ENCODE assay signal across 8 cellular contexts in the genomic region with DNA sequence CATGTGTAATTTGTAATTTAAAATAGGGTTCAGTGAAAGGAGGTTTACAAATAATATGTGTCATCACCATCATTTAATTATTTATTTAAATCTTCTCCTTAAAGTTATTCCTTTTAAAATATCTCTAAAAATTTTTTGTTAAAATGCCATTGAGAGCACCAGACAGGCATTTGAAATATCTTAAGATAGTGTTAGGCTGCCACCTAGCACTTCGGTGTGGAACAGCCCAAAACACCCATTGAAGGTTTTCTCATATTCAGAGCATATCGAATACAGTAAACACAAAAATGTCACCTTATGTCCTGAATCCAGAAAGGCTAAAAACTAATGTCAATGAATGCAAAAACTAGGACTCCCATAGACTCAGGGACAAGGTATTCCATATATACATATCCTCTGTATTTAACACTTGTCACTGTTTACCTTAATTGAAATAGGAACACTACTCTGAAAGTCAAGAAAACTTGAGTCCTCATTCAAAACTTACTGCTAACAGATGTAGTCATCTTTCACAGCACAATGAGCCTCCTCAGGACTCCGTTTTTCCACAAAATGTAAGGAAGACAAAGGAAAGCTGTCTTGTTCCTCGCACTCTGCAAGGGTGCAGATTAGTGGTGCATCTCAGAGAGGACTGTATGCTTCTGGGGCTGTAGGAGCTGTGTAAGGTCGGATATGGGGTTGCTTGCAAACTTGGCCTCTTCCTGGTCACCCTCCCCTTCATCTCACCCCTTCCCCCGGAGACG.
DNase-seq lines count a peak whose midpoint lies in the region; ATAC-seq and TF ChIP-seq lines count a peak whose summit lies in the region.

No MANE protein-coding gene starts in this region.

- H3K4me2 ChIP-seq in OCI-LY1 (ENCODE audit: low read length) (no peak overlapping the region), neural progenitor cell (peak overlapping the region; percentile 14)

- H3K4me3 ChIP-seq in AG04449 (ENCODE audit: low read depth, low read length) (no peak overlapping the region), OCI-LY1 (ENCODE audit: low read depth, low read length, poor library complexity, severe bottlenecking) (no peak overlapping the region), epithelial cell of esophagus (ENCODE audit: low read length) (no peak overlapping the region), neural progenitor cell (no peak overlapping the region)

- no peak overlapping the region for H3K27ac Mint-ChIP-seq in neural progenitor cell
- no peak overlapping the region for H3K27ac Mint-ChIP-seq in activated naive CD8-positive, alpha-beta T cell treated with anti-CD3 and anti-CD28 coated beads, Interleukin-2, amount 50 U/mL, for 24 hours

- H3K79me2 ChIP-seq in OCI-LY1 (ENCODE audit: insufficient read depth, low read length), result no peaks in the 10 kb centered on the region
- no peaks in the 10 kb centered on the region for H3K79me2 ChIP-seq in neural progenitor cell (ENCODE audit: low read depth)

- H3K27ac ChIP-seq in OCI-LY1 (ENCODE audit: low read depth, low read length, poor library complexity, severe bottlenecking) (no peak overlapping the region), neural progenitor cell (no peak overlapping the region)

- H4K20me1 ChIP-seq in OCI-LY1 (ENCODE audit: insufficient read depth, low read length) (no peaks in the 10 kb centered on the region), neural progenitor cell (ENCODE audit: low read depth) (no peaks in the 10 kb centered on the region)

- no peaks in the 10 kb centered on the region for H3K4me1 ChIP-seq in OCI-LY1 (ENCODE audit: insufficient read depth, low read length, severe bottlenecking)
- H3K4me1 ChIP-seq in neural progenitor cell, result peaks cover 26% of the 10 kb centered on the region

- no peaks in the 10 kb centered on the region for H3K36me3 ChIP-seq in OCI-LY1 (ENCODE audit: insufficient read depth, low read length)
- H3K36me3 ChIP-seq in neural progenitor cell, result no peaks in the 10 kb centered on the region

- H3K9me3 ChIP-seq in OCI-LY1 (ENCODE audit: low read length) (no peaks in the 10 kb centered on the region), neural progenitor cell (ENCODE audit: low read depth) (no peaks in the 10 kb centered on the region)

- H3K9me2 ChIP-seq in OCI-LY1 (ENCODE audit: low read depth, low read length), result no peaks in the 10 kb centered on the region

- H3K36me3 Mint-ChIP-seq in neural progenitor cell, result no peaks in the 10 kb centered on the region
- no peaks in the 10 kb centered on the region for H3K36me3 Mint-ChIP-seq in activated naive CD8-positive, alpha-beta T cell treated with anti-CD3 and anti-CD28 coated beads, Interleukin-2, amount 50 U/mL, for 24 hours (ENCODE audit: low read depth)

- CTCF ChIA-PET in AG04449 (lab: Yijun Ruan, JAX), result interaction anchor here (1.2 to 1.4 kb wide), 2 partner anchors 9 to 28 kb away, joined by 3 to 5 read pairs; no protein-coding TSS in a partner anchor

- no peaks in the 10 kb centered on the region for H3K9me3 Mint-ChIP-seq in neural progenitor cell
- no peaks in the 10 kb centered on the region for H3K9me3 Mint-ChIP-seq in activated naive CD8-positive, alpha-beta T cell treated with anti-CD3 and anti-CD28 coated beads, Interleukin-2, amount 50 U/mL, for 24 hours

- H3K27me3 Mint-ChIP-seq in neural progenitor cell (ENCODE audit: insufficient read depth, low read depth), result no peaks in the 10 kb centered on the region
- H3K27me3 Mint-ChIP-seq in activated naive CD8-positive, alpha-beta T cell treated with anti-CD3 and anti-CD28 coated beads, Interleukin-2, amount 50 U/mL, for 24 hours, result no peaks in the 10 kb centered on the region

- POLR2A ChIA-PET in AG04449 (lab: Yijun Ruan, JAX), result no interaction called here

- peak; percentile 58 for ATAC-seq in HG03521 (IDR thresholded peaks at IDR 0.05; ENCODE audit: unreplicated experiment)
- ATAC-seq in activated naive CD8-positive, alpha-beta T cell treated with anti-CD3 and anti-CD28 coated beads, Interleukin-2, amount 50 U/mL, for 24 hours, result no peak

- H3K9ac ChIP-seq in OCI-LY1 (ENCODE audit: low read length) (no peak overlapping the region), neural progenitor cell (no peak overlapping the region)

- no peaks in the 10 kb centered on the region for H3F3A ChIP-seq in OCI-LY1 (ENCODE audit: insufficient read depth, low read length)
- H3F3A ChIP-seq in neural progenitor cell (ENCODE audit: low read depth), result no peaks in the 10 kb centered on the region

- peaks cover 20% of the 10 kb centered on the region for H3K4me1 Mint-ChIP-seq in neural progenitor cell
- H3K4me1 Mint-ChIP-seq in activated naive CD8-positive, alpha-beta T cell treated with anti-CD3 and anti-CD28 coated beads, Interleukin-2, amount 50 U/mL, for 24 hours, result no peaks in the 10 kb centered on the region

- H3K27me3 ChIP-seq in OCI-LY1 (ENCODE audit: insufficient read depth, low read length), result no peaks in the 10 kb centered on the region
- no peaks in the 10 kb centered on the region for H3K27me3 ChIP-seq in neural progenitor cell

- no peak for DNase-seq in AG04449 (ENCODE audit: low read depth, low spot score)
- DNase-seq in epithelial cell of esophagus (ENCODE audit: low read depth), result peak; percentile 50
- DNase-seq in neural progenitor cell (ENCODE audit: low spot score), result peak; percentile 67
- no peak for DNase-seq in activated naive CD8-positive, alpha-beta T cell treated with anti-CD3 and anti-CD28 coated beads, Interleukin-2, amount 50 U/mL, for 24 hours
- DNase-seq in GOT3 (lab: John Stamatoyannopoulos, UW), result no peak

- no peak overlapping the region for H3K4me3 Mint-ChIP-seq in neural progenitor cell
- no peak overlapping the region for H3K4me3 Mint-ChIP-seq in activated naive CD8-positive, alpha-beta T cell treated with anti-CD3 and anti-CD28 coated beads, Interleukin-2, amount 50 U/mL, for 24 hours

- peak; percentile 51 for TF ChIP-seq CTCF in AG04449 (IDR thresholded peaks at IDR 0.05; ENCODE audit: insufficient read depth, low read length, missing control alignments)
- TF ChIP-seq CTCF in GM12874 (IDR thresholded peaks at IDR 0.05; ENCODE audit: insufficient read depth, low read depth, low read length), result peak; percentile 46
- peak; percentile 57 for TF ChIP-seq CTCF in OCI-LY1 (IDR thresholded peaks at IDR 0.05; ENCODE audit: low read length)
- TF ChIP-seq CTCF in epithelial cell of esophagus (IDR thresholded peaks at IDR 0.05; ENCODE audit: insufficient read depth, low read depth, low read length, missing control alignments), result peak; percentile 79
- peak; percentile 87 for TF ChIP-seq CTCF in neural progenitor cell (IDR thresholded peaks at IDR 0.05)

- H2AFZ ChIP-seq in OCI-LY1 (ENCODE audit: low read length), result no peak overlapping the region
- peak overlapping the region; percentile 32 for H2AFZ ChIP-seq in neural progenitor cell (replicated peaks)

Comparison
In these comparisons a context has a peak if more than half of its experiments do, and no peak if none do; other contexts are left out.
1. DNase-seq: peak in epithelial cell of esophagus (single experiment) and neural progenitor cell (single experiment); none in AG04449 (single experiment), activated naive CD8-positive, alpha-beta T cell treated with anti-CD3 and anti-CD28 coated beads, Interleukin-2, amount 50 U/mL, for 24 hours (single experiment) and GOT3 (single experiment).
2. Peak in every context shown above with its lines, with median percentiles within 50 percentile points of each other: CTCF ChIP-seq.